19 cellular contexts compared by ENCODE assay signal in genomic region chr17:80902197-80903019, GRCh38.
DNase-seq lines count a peak whose midpoint lies in the region; ATAC-seq and TF ChIP-seq lines count a peak whose summit lies in the region.
"Had no signal": no experiment of that assay in that cellular context is flagged by ENCODE, and none has a peak within 500 bp of the region (broad histone marks: within the 10 kb centered on the region; RNA-seq: fewer than 3 reads in every experiment).

No MANE protein-coding gene starts in this region.

- H3K27ac Mint-ChIP-seq in activated naive CD4-positive, alpha-beta T cell treated with anti-CD3 and anti-CD28 coated beads for 36 hours = peak overlapping the region; percentile 53
- H3K27ac Mint-ChIP-seq in activated naive CD8-positive, alpha-beta T cell treated with anti-CD3 and anti-CD28 coated beads, Interleukin-2, amount 50 U/mL, for 24 hours = peak overlapping the region; percentile 80
- H3K27ac Mint-ChIP-seq in neural progenitor cell = peak overlapping the region; percentile 57

- H3K27me3 Mint-ChIP-seq in activated naive CD4-positive, alpha-beta T cell treated with anti-CD3 and anti-CD28 coated beads for 36 hours (ENCODE audit: low read depth) = no peaks in the 10 kb centered on the region
- H3K27me3 Mint-ChIP-seq in activated naive CD8-positive, alpha-beta T cell treated with anti-CD3 and anti-CD28 coated beads, Interleukin-2, amount 50 U/mL, for 24 hours = no peaks in the 10 kb centered on the region
- H3K27me3 Mint-ChIP-seq in neural progenitor cell (ENCODE audit: insufficient read depth, low read depth) = no peaks in the 10 kb centered on the region
- H3K27me3 Mint-ChIP-seq: naive thymus-derived CD8-positive, alpha-beta T cell had no signal

- H3F3A ChIP-seq in neural progenitor cell (ENCODE audit: low read depth) = peaks cover 11% of the 10 kb centered on the region

- H3K4me1 ChIP-seq in NT2/D1 (ENCODE audit: insufficient read depth, insufficient read length) (peaks cover 6% of the 10 kb centered on the region), neural progenitor cell (peaks cover 15% of the 10 kb centered on the region)
- H3K4me1 ChIP-seq: SJSA1 had no signal

- peaks cover 21% of the 10 kb centered on the region for H3K36me3 Mint-ChIP-seq in activated naive CD4-positive, alpha-beta T cell treated with anti-CD3 and anti-CD28 coated beads for 36 hours (ENCODE audit: low read depth)
- H3K36me3 Mint-ChIP-seq in activated naive CD8-positive, alpha-beta T cell treated with anti-CD3 and anti-CD28 coated beads, Interleukin-2, amount 50 U/mL, for 24 hours (ENCODE audit: low read depth) = peaks cover 28% of the 10 kb centered on the region
- peaks cover 3% of the 10 kb centered on the region for H3K36me3 Mint-ChIP-seq in neural progenitor cell

- no peak for ATAC-seq in activated naive CD8-positive, alpha-beta T cell treated with anti-CD3 and anti-CD28 coated beads, Interleukin-2, amount 50 U/mL, for 24 hours
- no peak for ATAC-seq in HG02885 (IDR thresholded peaks at IDR 0.05; ENCODE audit: poor library complexity, unreplicated experiment)
- ATAC-seq in HG02852 (IDR thresholded peaks at IDR 0.05; ENCODE audit: unreplicated experiment) = no peak
- ATAC-seq in GM21526 (IDR thresholded peaks at IDR 0.05; ENCODE audit: low FRiP score, unreplicated experiment) = no peak
- ATAC-seq: naive thymus-derived CD8-positive, alpha-beta T cell had no signal

- H3K79me2 ChIP-seq in neural progenitor cell (ENCODE audit: low read depth) = no peaks in the 10 kb centered on the region
- H3K79me2 ChIP-seq: hepatocyte had no signal

- H3K9me3 Mint-ChIP-seq in activated naive CD4-positive, alpha-beta T cell treated with anti-CD3 and anti-CD28 coated beads for 36 hours = no peaks in the 10 kb centered on the region
- H3K9me3 Mint-ChIP-seq in activated naive CD8-positive, alpha-beta T cell treated with anti-CD3 and anti-CD28 coated beads, Interleukin-2, amount 50 U/mL, for 24 hours = no peaks in the 10 kb centered on the region
- H3K9me3 Mint-ChIP-seq in neural progenitor cell = no peaks in the 10 kb centered on the region
- H3K9me3 Mint-ChIP-seq: naive thymus-derived CD8-positive, alpha-beta T cell had no signal

- no peak overlapping the region for H3K4me3 ChIP-seq in NT2/D1 (ENCODE audit: insufficient read length, low read depth)
- H3K4me3 ChIP-seq in neural progenitor cell = no peak overlapping the region
- H3K4me3 ChIP-seq: hepatocyte, SJSA1, vagina had no signal

- H3K36me3 ChIP-seq in NT2/D1 (ENCODE audit: insufficient read depth, insufficient read length, low read length) (peaks cover 45% of the 10 kb centered on the region), neural progenitor cell (no peaks in the 10 kb centered on the region)

- CTCF ChIA-PET in activated naive CD4-positive, alpha-beta T cell treated with anti-CD3 and anti-CD28 coated beads for 36 hours (lab: Charles Lee) = no interaction called here

- intact Hi-C loops in activated naive CD4-positive, alpha-beta T cell treated with anti-CD3 and anti-CD28 coated beads for 36 hours (cut with micrococcal nuclease) = loop anchor here (10.0 kb wide), 1 partner anchor 72 kb away; no protein-coding TSS in a partner anchor

- no peak for DNase-seq in activated naive CD4-positive, alpha-beta T cell treated with anti-CD3 and anti-CD28 coated beads for 36 hours
- DNase-seq in activated naive CD4-positive, alpha-beta T cell treated with Interleukin-2 at 50 U/mL for 16 hours = no peak
- DNase-seq in NT2/D1 (ENCODE audit: low read depth, low spot score) = no peak
- no peak for DNase-seq in activated naive CD8-positive, alpha-beta T cell treated with anti-CD3 and anti-CD28 coated beads, Interleukin-2, amount 50 U/mL, for 24 hours
- no peak for DNase-seq in neural progenitor cell (ENCODE audit: low spot score)
- DNase-seq: activated CD4-positive, alpha-beta T cell treated with anti-CD3 and anti-CD28 coated beads, Interleukin-2, amount 50 U/mL, for 48 hours; activated effector memory CD4-positive, alpha-beta T cell treated with Interleukin-2 at 50 U/mL for 16 hours; H7; islet precursor cell; naive thymus-derived CD8-positive, alpha-beta T cell; NCI-H2081 treated with DMSO at 0.1 percent for 48 hours; NCI-H526; stimulated activated CD4-positive, alpha-beta T cell treated with anti-CD3 and anti-CD28 coated beads, Interleukin-2, amount 100 ng/mL, for 24 hours had no signal

- H3K9me3 ChIP-seq in NT2/D1 (ENCODE audit: insufficient read depth, low read length) (no peaks in the 10 kb centered on the region), neural progenitor cell (ENCODE audit: low read depth) (no peaks in the 10 kb centered on the region)
- H3K9me3 ChIP-seq: SJSA1, vagina had no signal

- no peak overlapping the region for H3K4me2 ChIP-seq in neural progenitor cell
- H3K4me2 ChIP-seq: hepatocyte had no signal

- peaks cover 29% of the 10 kb centered on the region for H4K20me1 ChIP-seq in neural progenitor cell (ENCODE audit: low read depth)

- H3K4me1 Mint-ChIP-seq in activated naive CD4-positive, alpha-beta T cell treated with anti-CD3 and anti-CD28 coated beads for 36 hours (ENCODE audit: low read depth) = peaks cover 33% of the 10 kb centered on the region
- H3K4me1 Mint-ChIP-seq in activated naive CD8-positive, alpha-beta T cell treated with anti-CD3 and anti-CD28 coated beads, Interleukin-2, amount 50 U/mL, for 24 hours = peaks cover 42% of the 10 kb centered on the region
- peaks cover 29% of the 10 kb centered on the region for H3K4me1 Mint-ChIP-seq in neural progenitor cell

- no peak overlapping the region for H2AFZ ChIP-seq in neural progenitor cell (replicated peaks)
- H2AFZ ChIP-seq: hepatocyte had no signal

- no peaks in the 10 kb centered on the region for H3K27me3 ChIP-seq in NT2/D1 (ENCODE audit: insufficient read depth, insufficient read length)
- no peaks in the 10 kb centered on the region for H3K27me3 ChIP-seq in neural progenitor cell
- H3K27me3 ChIP-seq: hepatocyte, SJSA1, vagina had no signal

- H3K4me3 Mint-ChIP-seq in activated naive CD4-positive, alpha-beta T cell treated with anti-CD3 and anti-CD28 coated beads for 36 hours = no peak overlapping the region
- H3K4me3 Mint-ChIP-seq in activated naive CD8-positive, alpha-beta T cell treated with anti-CD3 and anti-CD28 coated beads, Interleukin-2, amount 50 U/mL, for 24 hours = no peak overlapping the region
- no peak overlapping the region for H3K4me3 Mint-ChIP-seq in neural progenitor cell

- H3K27ac ChIP-seq in neural progenitor cell = no peak overlapping the region
- H3K27ac ChIP-seq: hepatocyte, SJSA1, vagina had no signal

- no peak for TF ChIP-seq CTCF in neural progenitor cell (IDR thresholded peaks at IDR 0.05)

- H3K9ac ChIP-seq in NT2/D1 (ENCODE audit: insufficient read length, low read depth) (peak overlapping the region; percentile 17), neural progenitor cell (no peak overlapping the region)
